ENCODE assay signal across 16 cellular contexts in the genomic region with DNA sequence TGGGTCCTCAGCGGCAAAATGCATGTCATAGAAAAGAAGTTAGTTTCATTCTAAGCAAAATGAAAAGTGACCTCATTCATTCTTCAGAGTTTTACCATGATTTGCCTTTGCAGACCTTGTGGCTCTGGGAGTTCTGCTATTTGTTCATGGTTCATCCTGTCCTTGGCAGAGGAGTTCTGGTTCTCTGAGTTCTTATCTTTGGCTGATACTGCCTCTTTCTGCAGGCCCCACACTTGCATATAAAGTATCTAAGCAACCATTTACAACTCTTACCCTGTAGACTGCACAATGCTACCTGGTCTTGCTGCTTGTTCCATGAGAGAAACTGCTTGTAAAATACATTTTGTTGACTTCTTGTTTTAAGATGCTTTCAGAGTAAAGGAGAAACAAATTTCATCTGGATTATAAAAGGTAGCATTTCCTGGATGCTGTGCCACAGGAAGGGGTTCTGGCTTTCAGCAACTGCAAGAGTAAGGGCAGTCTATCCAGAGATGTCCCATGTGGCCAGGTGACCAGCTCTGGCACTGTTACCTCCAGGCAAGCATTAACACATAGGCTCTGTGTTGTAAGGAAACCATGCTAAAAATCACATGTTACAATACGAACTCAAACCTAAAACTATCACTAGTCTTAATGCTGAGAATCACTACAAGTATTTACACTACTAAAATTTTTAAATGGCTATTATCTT.
DNase-seq lines count a peak whose midpoint lies in the region; ATAC-seq and TF ChIP-seq lines count a peak whose summit lies in the region.
"Had no signal": no experiment of that assay in that cellular context is flagged by ENCODE, and none has a peak within 500 bp of the region (broad histone marks: within the 10 kb centered on the region; RNA-seq: fewer than 3 reads in every experiment).

No MANE protein-coding gene starts in this region.

- intact Hi-C loops in heart left ventricle (cut with DNase I) (loop anchor here in 2 of 10 donors (5.0 to 10.0 kb wide), 2 partner anchors 89 to 171 kb away; no protein-coding TSS in a partner anchor), prostate gland (cut with DNase I) (no loop called here), left lung (cut with DNase I) (no loop called here)

- 0 out of 2 replicates have a peak, but pooled peaks have one; percentile 9 for TF ChIP-seq CTCF in VCaP (conservative IDR thresholded peaks at IDR 0.05)
- TF ChIP-seq CTCF in heart left ventricle (IDR thresholded peaks at IDR 0.05), result no peak
- TF ChIP-seq CTCF in right atrium auricular region (IDR thresholded peaks at IDR 0.05), result no peak
- no peak for TF ChIP-seq CTCF in prostate gland (IDR thresholded peaks at IDR 0.05)
- no peak for TF ChIP-seq CTCF in omental fat pad (IDR thresholded peaks at IDR 0.05)
- no peak for TF ChIP-seq CTCF in left lung (IDR thresholded peaks at IDR 0.05)

- H3K27me3 ChIP-seq in heart left ventricle (no peaks in the 10 kb centered on the region), right atrium auricular region (no peaks in the 10 kb centered on the region), prostate gland (replicated peaks; ENCODE audit: insufficient read depth) (no peaks in the 10 kb centered on the region), left lung (peaks cover 0 to 2% of the 10 kb centered on the region in 2 donors)

- H3K4me3 ChIP-seq in heart left ventricle (no peak overlapping the region), right atrium auricular region (no peak overlapping the region), prostate gland (no peak overlapping the region), left lung (no peak overlapping the region)
- H3K4me3 ChIP-seq: HAP-1 had no signal

- ATAC-seq in heart left ventricle (peak; percentile 92 to 96 (median 94)), omental fat pad (ENCODE audit: low FRiP score) (no peak), left lung (no peak)
- ATAC-seq: HepG2 had no signal

- H3K4me1 ChIP-seq in heart left ventricle (peaks cover 0 to 23% (median 15%) of the 10 kb centered on the region in 12 donors), right atrium auricular region (peaks cover 0 to 27% of the 10 kb centered on the region in 2 donors), prostate gland (replicated peaks) (no peaks in the 10 kb centered on the region), left lung (no peaks in the 10 kb centered on the region)
- H3K4me1 ChIP-seq: HAP-1 had no signal

- H3K36me3 ChIP-seq in heart left ventricle (no peaks in the 10 kb centered on the region), right atrium auricular region (no peaks in the 10 kb centered on the region), prostate gland (no peaks in the 10 kb centered on the region), left lung (no peaks in the 10 kb centered on the region)
- H3K36me3 ChIP-seq: HAP-1 had no signal

- 70 to 77% (median 72%) methylated on average over 2 of the region's 2 CpGs for WGBS in heart left ventricle, 4 donors
- 65% methylated on average over 2 of the region's 2 CpGs for WGBS in prostate gland

- no peak for TF ChIP-seq POLR2A in heart left ventricle (IDR thresholded peaks at IDR 0.05)
- TF ChIP-seq POLR2A in prostate gland (IDR thresholded peaks at IDR 0.05), result no peak

- H3K27ac ChIP-seq in VCaP, result peak overlapping the region; percentile 34; the same call in 1 of the 2 replicates
- peak overlapping the region in 7 of 12 donors; percentile 29 to 71 (median 46) for H3K27ac ChIP-seq in heart left ventricle
- peak overlapping the region; percentile 63 to 80 for H3K27ac ChIP-seq in right atrium auricular region
- no peak overlapping the region for H3K27ac ChIP-seq in prostate gland
- no peak overlapping the region for H3K27ac ChIP-seq in caudate nucleus (ENCODE audit: low read depth, low read length)
- H3K27ac ChIP-seq in left lung, result no peak overlapping the region
- H3K27ac ChIP-seq: C4-2B had no signal

- DNase-seq in heart left ventricle (no peak), right atrium auricular region (ENCODE audit: low spot score) (no peak), prostate gland (ENCODE audit: low spot score) (peak; percentile 16), caudate nucleus (lab: John Stamatoyannopoulos, UW) (no peak), omental fat pad (ENCODE audit: low spot score) (no peak), left lung (no peak)
- no peak for DNase-seq in activated CD4-positive, CD25-positive, alpha-beta regulatory T cell (lab: John Stamatoyannopoulos, UW)
- DNase-seq: CD4-positive, alpha-beta memory T cell; DMS153; DMS79 treated with DMSO at 0.1 percent for 48 hours; EL; GDM1 had no signal

- H3K9me3 ChIP-seq in heart left ventricle (no peaks in the 10 kb centered on the region), right atrium auricular region (no peaks in the 10 kb centered on the region), prostate gland (no peaks in the 10 kb centered on the region), left lung (no peaks in the 10 kb centered on the region)
- H3K9me3 ChIP-seq: HAP-1 had no signal

Comparison
In these comparisons a context has a peak if more than half of its experiments do, and no peak if none do; other contexts are left out.
1. H3K27ac ChIP-seq: peak in VCaP (single experiment), heart left ventricle (7 of 12) and right atrium auricular region (2 of 2); none in prostate gland (0 of 2), caudate nucleus (single experiment) and left lung (0 of 2).
2. ATAC-seq: peak in heart left ventricle (4 of 4); none in omental fat pad (single experiment) and left lung (single experiment).